Comparison of ENCODE assay signal across 35 cellular contexts in the genomic region with DNA sequence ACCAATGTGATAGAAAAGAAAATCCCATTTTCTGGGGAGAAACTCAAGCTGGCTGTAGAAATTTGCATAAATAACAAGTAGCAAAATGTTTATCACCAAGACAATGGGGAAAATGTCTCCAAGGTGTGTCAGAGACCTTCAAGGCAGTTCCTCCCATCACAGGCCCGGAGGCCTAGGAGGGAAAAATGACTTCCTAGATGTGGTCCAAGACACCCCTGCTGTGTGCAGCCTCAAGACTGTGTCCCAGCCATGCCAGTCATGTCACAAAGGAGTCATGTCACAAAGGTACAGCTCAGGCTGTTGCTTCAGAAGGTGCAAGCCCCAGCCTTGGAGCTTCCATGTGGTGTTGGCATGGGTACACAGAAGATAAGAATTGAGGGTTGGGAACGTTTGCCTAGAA. TPM values are rescaled to one million over a fixed set of nuclear protein-coding genes. Genes with fewer than 3 reads are reported as not detected.
"Had no signal": no experiment of that assay in that cellular context is flagged by ENCODE, and none has a peak within 500 bp of the region (broad histone marks: within the 10 kb centered on the region; RNA-seq: fewer than 3 reads in every experiment).

No MANE protein-coding gene starts in this region.

- H3K27me3 ChIP-seq: MG63 had no signal

- H3K36me3 ChIP-seq: MG63 had no signal

- H3K4me3 ChIP-seq: MG63 had no signal

- H3K9me3 ChIP-seq: MG63 had no signal

- DNase-seq: Karpas-422, Kasumi-1, MG63, MM.1S, MV-4-11, NCI-H1048, NCI-H1092, NCI-H1092 treated with DMSO at 0.1 percent for 48 hours, NCI-H1105, NCI-H1105 treated with DMSO at 0.1 percent for 48 hours, NCI-H1417, NCI-H1417 treated with DMSO at 0.1 percent for 48 hours, NCI-H1436, NCI-H1436 treated with DMSO at 0.1 percent for 48 hours, NCI-H146, NCI-H1694, NCI-H1694 treated with DMSO at 0.1 percent for 48 hours, NCI-H187, NCI-H187 treated with DMSO at 0.1 percent for 48 hours, NCI-H1930, NCI-H2029, NCI-H2029 treated with DMSO at 0.1 percent for 48 hours, NCI-H2081, NCI-H2081 treated with DMSO at 0.1 percent for 48 hours, NCI-H2107, NCI-H2171, NCI-H2171 treated with DMSO at 0.1 percent for 48 hours, NCI-H2227 treated with DMSO at 0.1 percent for 48 hours, NCI-H226, NCI-H345, NCI-H446, NCI-H446 treated with DMSO at 0.1 percent for 48 hours, NCI-H510A, NCI-H510A treated with DMSO at 0.1 percent for 48 hours had no signal

RNA-seq across cellular contexts. Expression of gene THSD7A, which starts 33.7 kb away (rescaled TPM):
- total RNA-seq: MCF 10A had no signal
